ENCODE assay signal across 8 cellular contexts in genomic region chr3:49785565-49786356, GRCh38. TPM values are rescaled to one million over a fixed set of nuclear protein-coding genes. Genes with fewer than 3 reads are reported as not detected.
DNase-seq lines count a peak whose midpoint lies in the region; TF ChIP-seq lines count a peak whose summit lies in the region.

No MANE protein-coding gene starts in this region.

- TF ChIP-seq POLR2A in adrenal gland (IDR thresholded peaks at IDR 0.05), result no peak

- WGBS in adrenal gland, 4 donors, result 2 to 11% (median 4%) methylated on average over 9 to 50 of the region's 50 CpGs

- no peak for TF ChIP-seq CTCF in adrenal gland (IDR thresholded peaks at IDR 0.05)
- no peak for TF ChIP-seq CTCF in GM13977 (IDR thresholded peaks at IDR 0.05; ENCODE audit: extremely low read depth, insufficient read depth, missing control alignments)

- intact Hi-C loops in adrenal gland (cut with DNase I), result no loop called here

- H3K9me3 ChIP-seq in MG63 (no peaks in the 10 kb centered on the region), adrenal gland (replicated peaks in 1 of 3) (no peaks in the 10 kb centered on the region)

- H3K36me3 ChIP-seq in MG63 (peaks cover 4% of the 10 kb centered on the region; the same call in 1 of the 2 replicates), adrenal gland (replicated peaks in 1 of 2) (peaks cover 0 to 10% of the 10 kb centered on the region in 2 donors)

- peak overlapping the region; percentile 81 to 94 (median 93) for H3K27ac ChIP-seq in adrenal gland

- peak; percentile 21 for DNase-seq in NOMO-1 treated with DMSO at 0.1 percent for 48 hours (lab: John Stamatoyannopoulos, UW; ENCODE audit: unreplicated experiment)
- DNase-seq in NOMO-1 treated with dmso at 0.1 percent for 144 hours (lab: John Stamatoyannopoulos, UW; ENCODE audit: unreplicated experiment), result no peak
- DNase-seq in HEK293T (ENCODE audit: extremely low spot score), result no peak
- peak; percentile 30 for DNase-seq in MG63
- peak in 6 of 7 donors; percentile 48 to 71 (median 56) for DNase-seq in adrenal gland
- DNase-seq in hepatic stellate cell (ENCODE audit: low spot score), result peak; percentile 63
- DNase-seq in skeletal muscle cell (ENCODE audit: low read depth), result no peak
- no peak for DNase-seq in GM13977 (ENCODE audit: low spot score)

- peaks cover 3 to 29% of the 10 kb centered on the region in 2 donors for H3K4me1 ChIP-seq in adrenal gland (replicated peaks in 1 of 2)

- in situ Hi-C loops in GM13977 (cut with MboI; ENCODE audit: low pct_unique_long_range_greater_than_20kb, low sequenced_read_pairs, unreplicated experiment), result no loop called here

- no peaks in the 10 kb centered on the region for H3K27me3 ChIP-seq in MG63
- no peaks in the 10 kb centered on the region for H3K27me3 ChIP-seq in adrenal gland

- POLR2A ChIA-PET in HEK293T (lab: Yijun Ruan, JAX), result interaction anchor here (0.5 to 1.6 kb wide), 14 partner anchors 10 to 154 kb away, joined by 3 to 18 read pairs (median 5); partner anchors contain the start of genes CDHR4, GMPPB, INKA1 and MON1A

- CTCF ChIA-PET in HEK293T (lab: Yijun Ruan, JAX), result no interaction called here

- H3K4me3 ChIP-seq in MG63 (peak overlapping the region; percentile 92), adrenal gland (peak overlapping the region; percentile 53 to 99 (median 86)), skeletal muscle cell (ENCODE audit: low read depth, low read length) (peak overlapping the region; percentile 95)

TF ChIP-seq in HEK293T, 16 proteins besides CTCF, POLR2A, EP300 and RAD21:
- TF ChIP-seq BHLHE40 (IDR thresholded peaks at IDR 0.05; ENCODE audit: borderline replicate concordance) (no peak), L3MBTL2 (conservative IDR thresholded peaks at IDR 0.05) (peak; percentile 64), SP1 (IDR thresholded peaks at IDR 0.05) (no peak), NFRKB (IDR thresholded peaks at IDR 0.05) (no peak)

RNA-seq across cellular contexts. Expression of gene IP6K1, which starts 0.6 kb away (rescaled TPM):
- 10.9 and 19.5 TPM in 2 replicates for total RNA-seq in MG63 (2014; rRNA removed; shearing (Covaris generic); ENCODE audit: low replicate concordance)
- total RNA-seq in adrenal gland, result 10 to 100 TPM; 36.3 to 73.9 (median 53.2) TPM
- polyA plus RNA-seq in adrenal gland, result 10 to 100 TPM; 12.3 to 29.5 (median 14.2) TPM

RNA-seq across cellular contexts. Expression of gene CDHR4, which starts 13.9 kb away (rescaled TPM):
- total RNA-seq in MG63 (2014; rRNA removed; shearing (Covaris generic); ENCODE audit: low replicate concordance), result 0.10 TPM in 1 of 2 replicates, not detected in the other
- total RNA-seq in adrenal gland, result under 1 TPM in 2 of 8 donors, not detected in 6; 0.23 to 0.25 TPM
- polyA plus RNA-seq in adrenal gland, result under 1 TPM in 1 of 3 donors, not detected in 2; 0.17 TPM

RNA-seq across cellular contexts. Expression of gene INKA1, which starts 17.3 kb away (rescaled TPM):
- total RNA-seq in MG63 (2014; rRNA removed; shearing (Covaris generic); ENCODE audit: low replicate concordance), result 3.2 TPM in 1 of 2 replicates, not detected in the other
- total RNA-seq in adrenal gland, result 1 to 10 TPM; 1.8 to 5.5 (median 2.9) TPM
- polyA plus RNA-seq in adrenal gland, result 10 to 100 TPM in 1 of 3 donors, 1 to 10 TPM in 1, under 1 TPM in 1; 0.35 to 15.2 (median 6.3) TPM

RNA-seq across cellular contexts. Expression of gene UBA7, which starts 28.0 kb away (rescaled TPM):
- 5.8 and 6.9 TPM in 2 replicates for total RNA-seq in MG63 (2014; rRNA removed; shearing (Covaris generic); ENCODE audit: low replicate concordance)
- 100 to 1,000 TPM in 1 of 8 donors, 10 to 100 TPM in 7; 27.8 to 102 (median 60.0) TPM for total RNA-seq in adrenal gland
- 100 to 1,000 TPM in 2 of 3 donors, 10 to 100 TPM in 1; 17.5 to 232 (median 136) TPM for polyA plus RNA-seq in adrenal gland

Comparison
In these comparisons a context has a peak if more than half of its experiments do, and no peak if none do; other contexts are left out.
1. DNase-seq: peak in NOMO-1 treated with DMSO at 0.1 percent for 48 hours (single experiment), MG63 (single experiment), adrenal gland (6 of 7) and hepatic stellate cell (single experiment); none in NOMO-1 treated with dmso at 0.1 percent for 144 hours (single experiment), HEK293T (single experiment), skeletal muscle cell (single experiment) and GM13977 (single experiment).
2. Peak in every context shown above with its lines, with median percentiles within 50 percentile points of each other: H3K4me3 ChIP-seq.